20 cellular contexts compared by ENCODE assay signal in genomic region chr10:121899727-121900126, GRCh38. TPM values are rescaled to one million over a fixed set of nuclear protein-coding genes. Genes with fewer than 3 reads are reported as not detected.
A peak's percentile ranks its signal among the peaks of the same experiment; 100 is the strongest.
DNase-seq lines count a peak whose midpoint lies in the region; ATAC-seq and TF ChIP-seq lines count a peak whose summit lies in the region.
"Had no signal": no experiment of that assay in that cellular context is flagged by ENCODE, and none has a peak within 500 bp of the region (broad histone marks: within the 10 kb centered on the region; RNA-seq: fewer than 3 reads in every experiment).

No MANE protein-coding gene starts in this region.

- TF ChIP-seq EP300 in upper lobe of left lung (IDR thresholded peaks at IDR 0.05), result no peak

- DNase-seq in NCI-H2171 treated with DMSO at 0.1 percent for 48 hours (lab: John Stamatoyannopoulos, UW), result peak; percentile 28
- no peak for DNase-seq in NCI-H2171 (lab: John Stamatoyannopoulos, UW)
- peak; percentile 74 for DNase-seq in cerebellar cortex (ENCODE audit: low spot score)
- no peak for DNase-seq in type B pancreatic cell (ENCODE audit: extremely low spot score, unreplicated experiment)
- DNase-seq in upper lobe of left lung, result no peak
- no peak for DNase-seq in left colon
- no peak for DNase-seq in endothelial cell (ENCODE audit: low spot score)
- DNase-seq: 8988T; CD8-positive, alpha-beta T cell; DMS53; HCEC 1CT; KBM-7; NCI-H1694 treated with DMSO at 0.1 percent for 48 hours; NCI-H2081 treated with DMSO at 0.1 percent for 48 hours; NK-92 treated with Interleukin-12 subunit alpha and Interleukin-12 subunit beta, amount 100 ng/mL, for 24 hours; SIG-M5 had no signal

- ATAC-seq in upper lobe of left lung (ENCODE audit: low FRiP score in 2 of 2) (no peak), left colon (no peak)

- no peak overlapping the region for H3K27ac Mint-ChIP-seq in type B pancreatic cell
- no peak overlapping the region for H3K27ac Mint-ChIP-seq in endothelial cell (ENCODE audit: unreplicated experiment)
- H3K27ac Mint-ChIP-seq: CD8-positive, alpha-beta T cell had no signal

- H3K4me1 Mint-ChIP-seq in type B pancreatic cell (ENCODE audit: unreplicated experiment), result peaks cover 19% of the 10 kb centered on the region
- peaks cover 3% of the 10 kb centered on the region for H3K4me1 Mint-ChIP-seq in endothelial cell (ENCODE audit: unreplicated experiment)

- intact Hi-C loops in left colon (cut with DNase I, micrococcal nuclease), result no loop called here

- no peaks in the 10 kb centered on the region for H3K9me3 ChIP-seq in upper lobe of left lung

- peaks cover 7 to 65% (median 14%) of the 10 kb centered on the region in 4 donors for H3K36me3 ChIP-seq in upper lobe of left lung

- no peaks in the 10 kb centered on the region for H3K27me3 ChIP-seq in upper lobe of left lung
- H3K27me3 ChIP-seq: BLaER1 treated with 17β-estradiol and CSF1 and Interleukin-3, amounts not matched to agents 10 nM and 100 nM had no signal

- no peaks in the 10 kb centered on the region for H3K9me3 Mint-ChIP-seq in type B pancreatic cell
- H3K9me3 Mint-ChIP-seq in endothelial cell (ENCODE audit: unreplicated experiment), result no peaks in the 10 kb centered on the region
- H3K9me3 Mint-ChIP-seq: CD8-positive, alpha-beta T cell; GM23338 had no signal

- TF ChIP-seq CTCF in VCaP (conservative IDR thresholded peaks at IDR 0.05), result no peak
- no peak for TF ChIP-seq CTCF in type B pancreatic cell (conservative IDR thresholded peaks at IDR 0.05)
- no peak for TF ChIP-seq CTCF in upper lobe of left lung (IDR thresholded peaks at IDR 0.05)
- TF ChIP-seq CTCF in endothelial cell (IDR thresholded peaks at IDR 0.05; ENCODE audit: unreplicated experiment), result no peak

- H3K4me1 ChIP-seq in upper lobe of left lung, result peaks cover 0 to 4% (median 0%) of the 10 kb centered on the region in 4 donors
- H3K4me1 ChIP-seq: BLaER1 treated with 17β-estradiol and CSF1 and Interleukin-3, amounts not matched to agents 10 nM and 100 nM had no signal

- H3K27ac ChIP-seq in VCaP (peak overlapping the region; percentile 44; the same call in 1 of the 2 replicates), upper lobe of left lung (no peak overlapping the region)
- H3K27ac ChIP-seq: BLaER1 treated with 17β-estradiol and CSF1 and Interleukin-3, amounts not matched to agents 10 nM and 100 nM; HL-60 had no signal

- WGBS in upper lobe of left lung, 2 donors, result 85 to 89% methylated on average over 4 of the region's 4 CpGs

- H3K4me3 Mint-ChIP-seq in type B pancreatic cell, result peak overlapping the region; percentile 31
- no peak overlapping the region for H3K4me3 Mint-ChIP-seq in endothelial cell (ENCODE audit: unreplicated experiment)
- H3K4me3 Mint-ChIP-seq: CD8-positive, alpha-beta T cell; GM23338 had no signal

- H3K36me3 Mint-ChIP-seq in type B pancreatic cell (peaks cover 36% of the 10 kb centered on the region), endothelial cell (ENCODE audit: low read depth, unreplicated experiment) (peaks cover 29% of the 10 kb centered on the region)

- H3K27me3 Mint-ChIP-seq in type B pancreatic cell (no peaks in the 10 kb centered on the region), endothelial cell (ENCODE audit: unreplicated experiment) (no peaks in the 10 kb centered on the region)

- TF ChIP-seq POLR2A in upper lobe of left lung (IDR thresholded peaks at IDR 0.05), result no peak

- no peak overlapping the region for H3K4me3 ChIP-seq in upper lobe of left lung
- H3K4me3 ChIP-seq: BLaER1 treated with 17β-estradiol and CSF1 and Interleukin-3, amounts not matched to agents 10 nM and 100 nM; GM23338 had no signal

RNA-seq across cellular contexts. Expression of gene ATE1, which starts 28.1 kb away (rescaled TPM):
- total RNA-seq in type B pancreatic cell (ENCODE audit: low replicate concordance) (23.5 and 35.4 TPM in 2 replicates), upper lobe of left lung (10 to 100 TPM; 13.5 to 27.9 (median 21.8) TPM), left colon (10 to 100 TPM; 44.8 to 50.7 TPM), endothelial cell (ENCODE audit: unreplicated experiment) (36.0 TPM)

Comparison
In these comparisons a context has a peak if more than half of its experiments do, and no peak if none do; other contexts are left out.
1. DNase-seq: peak in NCI-H2171 treated with DMSO at 0.1 percent for 48 hours (single experiment) and cerebellar cortex (single experiment); none in NCI-H2171 (single experiment), type B pancreatic cell (single experiment), upper lobe of left lung (0 of 2), left colon (0 of 2) and endothelial cell (single experiment).